Comparison of ENCODE assay signal across 8 cellular contexts in genomic region chr14:67674139-67674479, GRCh38. TPM values are rescaled to one million over a fixed set of nuclear protein-coding genes. Genes with fewer than 3 reads are reported as not detected.
DNase-seq lines count a peak whose midpoint lies in the region; ATAC-seq and TF ChIP-seq lines count a peak whose summit lies in the region.

No MANE protein-coding gene starts in this region.

- H3K4me3 ChIP-seq in HL-60 (replicated peaks; ENCODE audit: insufficient read depth, low read length) (peak overlapping the region; percentile 82), mucosa of descending colon (peak overlapping the region; percentile 99)

- peak overlapping the region; percentile 93 for H3K27ac ChIP-seq in HL-60 (replicated peaks)

- peaks cover 26% of the 10 kb centered on the region for H3K4me1 ChIP-seq in mucosa of descending colon (ENCODE audit: low read depth)

- H3K27me3 ChIP-seq in HL-60 (ENCODE audit: insufficient read depth, poor library complexity, severe bottlenecking): no peaks in the 10 kb centered on the region

- no peaks in the 10 kb centered on the region for H3K36me3 ChIP-seq in mucosa of descending colon (ENCODE audit: low read depth)

- ATAC-seq in mucosa of descending colon: peak; percentile 90

- no peaks in the 10 kb centered on the region for H3K9me3 ChIP-seq in mucosa of descending colon

- intact Hi-C loops in mucosa of descending colon (cut with DNase I, micrococcal nuclease): no loop called here

- TF ChIP-seq POLR2A in erythroblast (IDR thresholded peaks at IDR 0.05; ENCODE audit: low read length): no peak

- no peak for TF ChIP-seq CTCF in GM20000 (IDR thresholded peaks at IDR 0.05; ENCODE audit: extremely low read depth, missing control alignments)
- TF ChIP-seq CTCF in HL-60 (IDR thresholded peaks at IDR 0.05; ENCODE audit: insufficient read depth, low read length): no peak
- no peak for TF ChIP-seq CTCF in mucosa of descending colon (IDR thresholded peaks at IDR 0.05)

- DNase-seq in COLO829 (ENCODE audit: low spot score): peak; percentile 36
- peak; percentile 67 for DNase-seq in GM20000 (ENCODE audit: low spot score)
- peak in 1 of 2 experiments; percentile 29 for DNase-seq in HL-60 (ENCODE audit: low read depth in 1 of 2, low spot score in 1 of 2)
- peak; percentile 17 to 26 for DNase-seq in NOMO-1 (lab: John Stamatoyannopoulos, UW; ENCODE audit: unreplicated experiment in 2 of 2)
- peak; percentile 61 for DNase-seq in activated T-cell treated with anti-CD3 and anti-CD28 coated beads, Interleukin-2, amount 50 U/mL, for 1 hour
- DNase-seq in erythroblast (lab: John Stamatoyannopoulos, UW): peak; percentile 66 to 83
- peak; percentile 80 to 84 (median 84) for DNase-seq in mucosa of descending colon
- DNase-seq in stimulated activated naive CD4-positive, alpha-beta T cell treated with Interleukin-2 at 50 U/mL for 16 hours (lab: John Stamatoyannopoulos, UW): peak; percentile 55

RNA-seq across cellular contexts. Expression of gene VTI1B, which starts 0.3 kb away (rescaled TPM):
- 100 to 1,000 TPM; 110 to 162 (median 148) TPM for total RNA-seq in mucosa of descending colon

RNA-seq across cellular contexts. Expression of gene RDH11, which starts 21.5 kb away (rescaled TPM):
- total RNA-seq in mucosa of descending colon: 10 to 100 TPM; 36.0 to 44.1 (median 38.3) TPM

RNA-seq across cellular contexts. Expression of gene RDH12, which starts 27.6 kb away (rescaled TPM):
- not detected for total RNA-seq in mucosa of descending colon

RNA-seq across cellular contexts. Expression of gene ARG2, which starts 54.4 kb away (rescaled TPM):
- total RNA-seq in mucosa of descending colon: 1 to 10 TPM in 2 of 3 donors, under 1 TPM in 1; 0.84 to 5.0 (median 4.4) TPM
